9 cellular contexts compared by ENCODE assay signal in genomic region chr19:58563034-58563573, GRCh38. TPM values are rescaled to one million over a fixed set of nuclear protein-coding genes. Genes with fewer than 3 reads are reported as not detected.
DNase-seq lines count a peak whose midpoint lies in the region; ATAC-seq and TF ChIP-seq lines count a peak whose summit lies in the region.
"Had no signal": no experiment of that assay in that cellular context is flagged by ENCODE, and none has a peak within 500 bp of the region (broad histone marks: within the 10 kb centered on the region; RNA-seq: fewer than 3 reads in every experiment).

No MANE protein-coding gene starts in this region.

- H3K27me3 ChIP-seq in sigmoid colon, result no peaks in the 10 kb centered on the region
- H3K27me3 ChIP-seq: adrenal gland had no signal

- 3 to 5% methylated on average over 40 of the region's 40 CpGs for WGBS in sigmoid colon, 2 donors

- peak; percentile 37 for DNase-seq in GM03348 (ENCODE audit: low spot score)
- no peak for DNase-seq in fibroblast of villous mesenchyme (ENCODE audit: low read depth)
- DNase-seq in sigmoid colon, result peak; percentile 71
- no peak for DNase-seq in ACHN
- no peak for DNase-seq in SIG-M5 treated with dmso at 0.1 percent for 504 hours (lab: John Stamatoyannopoulos, UW; ENCODE audit: unreplicated experiment)
- no peak for DNase-seq in HUDEP-2 (lab: John Stamatoyannopoulos, UW; ENCODE audit: unreplicated experiment in 76 of 76)

- H3K27ac ChIP-seq in VCaP (peak overlapping the region; percentile 90), sigmoid colon (peak overlapping the region; percentile 57 to 71 (median 65))

- H3K4me1 ChIP-seq in sigmoid colon, result peaks cover 0 to 36% (median 33%) of the 10 kb centered on the region in 4 donors

- TF ChIP-seq POLR2A in sigmoid colon (IDR thresholded peaks at IDR 0.05), result no peak

- TF ChIP-seq EP300 in sigmoid colon (IDR thresholded peaks at IDR 0.05), result no peak

- H3K9me3 ChIP-seq in sigmoid colon, result no peaks in the 10 kb centered on the region
- H3K9me3 ChIP-seq: adrenal gland had no signal

- H3K4me3 ChIP-seq in fibroblast of villous mesenchyme (ENCODE audit: low read depth, low read length) (peak overlapping the region; percentile 50), sigmoid colon (peak overlapping the region; percentile 33 to 51 (median 41))

- H3K36me3 ChIP-seq in sigmoid colon, result peaks cover 0 to 15% (median 0%) of the 10 kb centered on the region in 4 donors

- in situ Hi-C loops in ACHN (cut with HindIII; ENCODE audit: low pct_ligation_motif_present, low pct_unique_long_range_greater_than_20kb, low sequenced_read_pairs), result no loop called here

- ATAC-seq in GM18868 (IDR thresholded peaks at IDR 0.05; ENCODE audit: unreplicated experiment), result no peak

- intact Hi-C loops in sigmoid colon (cut with DNase I), result no loop called here

- TF ChIP-seq CTCF in VCaP (conservative IDR thresholded peaks at IDR 0.05), result no peak
- TF ChIP-seq CTCF in fibroblast of villous mesenchyme (IDR thresholded peaks at IDR 0.05; ENCODE audit: insufficient read depth, low read depth, low read length), result no peak
- no peak for TF ChIP-seq CTCF in sigmoid colon (IDR thresholded peaks at IDR 0.05)

RNA-seq across cellular contexts. Expression of gene UBE2M, which starts 4.7 kb away (rescaled TPM):
- total RNA-seq in fibroblast of villous mesenchyme, result 78.3 and 81.6 TPM in 2 replicates
- 10 to 100 TPM; 22.4 to 37.5 (median 30.3) TPM for total RNA-seq in sigmoid colon
- polyA plus RNA-seq in sigmoid colon, result 10 to 100 TPM; 48.0 to 58.5 (median 57.8) TPM

RNA-seq across cellular contexts. Expression of gene CHMP2A, which starts 8.2 kb away (rescaled TPM):
- 111 and 120 TPM in 2 replicates for total RNA-seq in fibroblast of villous mesenchyme
- total RNA-seq in sigmoid colon, result 100 to 1,000 TPM; 101 to 144 (median 136) TPM
- 100 to 1,000 TPM; 196 to 372 (median 300) TPM for polyA plus RNA-seq in sigmoid colon

RNA-seq across cellular contexts. Expression of gene MZF1, which starts 10.0 kb away (rescaled TPM):
- total RNA-seq in fibroblast of villous mesenchyme (15.5 and 16.1 TPM in 2 replicates), sigmoid colon (10 to 100 TPM; 13.6 to 31.5 (median 20.1) TPM)
- polyA plus RNA-seq in sigmoid colon, result 10 to 100 TPM in 1 of 3 donors, 1 to 10 TPM in 2; 5.8 to 28.7 (median 9.0) TPM

RNA-seq across cellular contexts. Expression of gene TRIM28, which starts 19.2 kb away (rescaled TPM):
- total RNA-seq in fibroblast of villous mesenchyme (295 and 389 TPM in 2 replicates), sigmoid colon (100 to 1,000 TPM; 157 to 236 (median 207) TPM)
- 100 to 1,000 TPM in 2 of 3 donors, 10 to 100 TPM in 1; 84.8 to 223 (median 150) TPM for polyA plus RNA-seq in sigmoid colon

RNA-seq across cellular contexts. Expression of gene ZBTB45, which starts 43.5 kb away (rescaled TPM):
- 4.7 and 6.1 TPM in 2 replicates for total RNA-seq in fibroblast of villous mesenchyme
- 10 to 100 TPM in 1 of 4 donors, 1 to 10 TPM in 3; 7.6 to 13.8 (median 8.4) TPM for total RNA-seq in sigmoid colon
- 10 to 100 TPM in 1 of 3 donors, 1 to 10 TPM in 2; 4.9 to 10.2 (median 6.0) TPM for polyA plus RNA-seq in sigmoid colon

Comparison
In these comparisons a context has a peak if more than half of its experiments do, and no peak if none do; other contexts are left out.
1. DNase-seq: peak in GM03348 (single experiment) and sigmoid colon (single experiment); none in fibroblast of villous mesenchyme (single experiment), ACHN (single experiment), SIG-M5 treated with dmso at 0.1 percent for 504 hours (single experiment) and HUDEP-2 (0 of 76).